Comparison of ENCODE assay signal across 8 cellular contexts in genomic region chr21:31872452-31873274, GRCh38. TPM values are rescaled to one million over a fixed set of nuclear protein-coding genes. Genes with fewer than 3 reads are reported as not detected.
DNase-seq lines count a peak whose midpoint lies in the region; ATAC-seq and TF ChIP-seq lines count a peak whose summit lies in the region.

Gene HUNK (plus strand): TSS chr21:31873020. CDS start chr21:31873675, 655 bp downstream.

- H3K79me2 ChIP-seq in trophoblast cell (ENCODE audit: control insufficient read depth, insufficient read depth, low read length, poor library complexity), result peaks cover 2% of the 10 kb centered on the region

- H3K36me3 ChIP-seq in heart right ventricle (no peaks in the 10 kb centered on the region), trophoblast cell (ENCODE audit: control insufficient read depth in 1 of 2, insufficient read depth in 2 of 2, low read length in 2 of 2) (no peaks in the 10 kb centered on the region)

- H3K79me1 ChIP-seq in trophoblast cell (ENCODE audit: low read length), result peaks cover 4% of the 10 kb centered on the region

- H3K27me3 Mint-ChIP-seq in activated T-helper 17 cell treated with anti-CD3 and anti-CD28 coated beads, Interleukin-2, amount 50 U/mL, for 72 hours, result peaks cover 40% of the 10 kb centered on the region

- H3K9me3 Mint-ChIP-seq in activated T-helper 17 cell treated with anti-CD3 and anti-CD28 coated beads, Interleukin-2, amount 50 U/mL, for 72 hours, result no peaks in the 10 kb centered on the region

- H3K27ac Mint-ChIP-seq in activated T-helper 17 cell treated with anti-CD3 and anti-CD28 coated beads, Interleukin-2, amount 50 U/mL, for 72 hours, result no peak within 1 kb of the TSS

- peak within 1 kb of the TSS; percentile 62 for H3K4ac ChIP-seq in trophoblast cell (ENCODE audit: low read depth, low read length)

- H3K9me3 ChIP-seq in heart right ventricle (no peaks in the 10 kb centered on the region), trophoblast cell (ENCODE audit: insufficient read depth, low read depth, low read length) (no peaks in the 10 kb centered on the region)

- peak within 1 kb of the TSS; percentile 74 for H3K4me3 Mint-ChIP-seq in activated T-helper 17 cell treated with anti-CD3 and anti-CD28 coated beads, Interleukin-2, amount 50 U/mL, for 72 hours

- H4K12ac ChIP-seq in trophoblast cell (ENCODE audit: low read depth, low read length), result peak within 1 kb of the TSS; percentile 63

- H3K27me3 ChIP-seq in heart right ventricle (peaks cover 0 to 73% (median 46%) of the 10 kb centered on the region in 7 donors), trophoblast cell (ENCODE audit: insufficient read depth, low read length) (no peaks in the 10 kb centered on the region)

- H3K4me2 ChIP-seq in trophoblast cell (ENCODE audit: low read length), result peak within 1 kb of the TSS; percentile 67

- peak within 1 kb of the TSS; percentile 86 for H3K18ac ChIP-seq in trophoblast cell (ENCODE audit: low read length)

- no peaks in the 10 kb centered on the region for H3K36me3 Mint-ChIP-seq in activated T-helper 17 cell treated with anti-CD3 and anti-CD28 coated beads, Interleukin-2, amount 50 U/mL, for 72 hours (ENCODE audit: low read depth)

- no peak within 1 kb of the TSS for H3K9ac ChIP-seq in trophoblast cell (ENCODE audit: low read length)

- peak within 1 kb of the TSS; percentile 89 for H4K8ac ChIP-seq in trophoblast cell (ENCODE audit: low read depth, low read length)

- DNase-seq in NOMO-1 (lab: John Stamatoyannopoulos, UW; ENCODE audit: unreplicated experiment in 2 of 2), result peak; percentile 31 to 37
- no peak for DNase-seq in NOMO-1 treated with dmso at 0.1 percent for 144 hours (lab: John Stamatoyannopoulos, UW; ENCODE audit: unreplicated experiment)
- peak; percentile 49 to 78 for DNase-seq in NCI-H187 (lab: John Stamatoyannopoulos, UW)
- peak in 1 of 2 donors; percentile 15 for DNase-seq in heart right ventricle
- peak; percentile 71 to 75 for DNase-seq in trophoblast cell

- H2AFZ ChIP-seq in trophoblast cell (ENCODE audit: insufficient read depth, low read length, poor library complexity), result peak within 1 kb of the TSS; percentile 78

- no peaks in the 10 kb centered on the region for H3K4me1 Mint-ChIP-seq in activated T-helper 17 cell treated with anti-CD3 and anti-CD28 coated beads, Interleukin-2, amount 50 U/mL, for 72 hours

- peak in 1 of 9 donors; percentile 27 for TF ChIP-seq CTCF in heart right ventricle (IDR thresholded peaks at IDR 0.05)

- peak within 1 kb of the TSS; percentile 80 for H3K14ac ChIP-seq in trophoblast cell (ENCODE audit: low read length)

- intact Hi-C loops in heart right ventricle (cut with DNase I), result loop anchor here in 2 of 10 donors (2.0 to 10.0 kb wide), 2 partner anchors 88 to 386 kb away; no protein-coding TSS in a partner anchor

- WGBS in heart right ventricle, 2 donors, result 1 to 2% methylated on average over 60 to 74 of the region's 74 CpGs
- WGBS in trophoblast cell (ENCODE audit: extremely low coverage, insufficient coverage, insufficient read length), result no CpG with 5 or more reads among the region's 74 CpGs

- H2BK12ac ChIP-seq in trophoblast cell (ENCODE audit: low read length), result peak within 1 kb of the TSS; percentile 53

- H4K91ac ChIP-seq in trophoblast cell (ENCODE audit: low read depth, low read length), result peak within 1 kb of the TSS; percentile 82

- H3K27ac ChIP-seq in heart right ventricle, result no peak within 1 kb of the TSS
- no peak within 1 kb of the TSS for H3K27ac ChIP-seq in trophoblast cell (ENCODE audit: low read depth, low read length)

- peak within 1 kb of the TSS; percentile 28 to 66 (median 58) for H3K4me3 ChIP-seq in heart right ventricle
- H3K4me3 ChIP-seq in trophoblast cell (ENCODE audit: low read depth, low read length), result peak within 1 kb of the TSS; percentile 72

- peak within 1 kb of the TSS; percentile 40 for H2BK120ac ChIP-seq in trophoblast cell (ENCODE audit: insufficient read depth, low read length, poor library complexity)

- peaks cover 0 to 21% (median 13%) of the 10 kb centered on the region in 9 donors for H3K4me1 ChIP-seq in heart right ventricle
- peaks cover 13 to 22% of the 10 kb centered on the region in 2 experiments for H3K4me1 ChIP-seq in trophoblast cell (ENCODE audit: control insufficient read depth in 1 of 2, insufficient read depth in 2 of 2, low read length in 2 of 2)

- peak within 1 kb of the TSS; percentile 38 for H2BK5ac ChIP-seq in trophoblast cell (ENCODE audit: low read depth, low read length, poor library complexity)

- ATAC-seq in activated T-helper 17 cell treated with anti-CD3 and anti-CD28 coated beads, Interleukin-2, amount 50 U/mL, for 72 hours (replicated peaks), result peak; percentile 45
- ATAC-seq in heart right ventricle (peak in 7 of 8 donors; percentile 42 to 64 (median 54)), HG02885 (IDR thresholded peaks at IDR 0.05; ENCODE audit: poor library complexity, unreplicated experiment) (no peak), GM19455 (IDR thresholded peaks at IDR 0.05; ENCODE audit: unreplicated experiment) (no peak)

- no peak within 1 kb of the TSS for H3K23ac ChIP-seq in trophoblast cell (ENCODE audit: low read length)

- no peak within 1 kb of the TSS for H2AK5ac ChIP-seq in trophoblast cell (ENCODE audit: low read length)

RNA-seq across cellular contexts. Expression of gene HUNK, which starts in this region (rescaled TPM):
- under 1 TPM; 0.61 to 0.85 TPM for total RNA-seq in activated T-helper 17 cell treated with anti-CD3 and anti-CD28 coated beads, Interleukin-2, amount 50 U/mL, for 72 hours
- total RNA-seq in heart right ventricle, result under 1 TPM in 9 of 10 donors, not detected in 1; 0.04 to 0.81 (median 0.10) TPM
- polyA plus RNA-seq in heart right ventricle, result under 1 TPM in 1 of 2 donors, not detected in 1; 0.14 TPM
- polyA plus RNA-seq in trophoblast cell (2013), result 4.4 and 4.7 TPM in 2 replicates

Comparison
In these comparisons a context has a peak if more than half of its experiments do, and no peak if none do; other contexts are left out.
1. Peak in ATAC-seq in activated T-helper 17 cell treated with anti-CD3 and anti-CD28 coated beads, Interleukin-2, amount 50 U/mL, for 72 hours; RNA of the gene not detected or under 1 TPM.
2. Peak in ATAC-seq and H3K4me3 ChIP-seq in heart right ventricle; RNA of the gene not detected or under 1 TPM.